ENCODE assay signal across 26 cellular contexts in the genomic region with DNA sequence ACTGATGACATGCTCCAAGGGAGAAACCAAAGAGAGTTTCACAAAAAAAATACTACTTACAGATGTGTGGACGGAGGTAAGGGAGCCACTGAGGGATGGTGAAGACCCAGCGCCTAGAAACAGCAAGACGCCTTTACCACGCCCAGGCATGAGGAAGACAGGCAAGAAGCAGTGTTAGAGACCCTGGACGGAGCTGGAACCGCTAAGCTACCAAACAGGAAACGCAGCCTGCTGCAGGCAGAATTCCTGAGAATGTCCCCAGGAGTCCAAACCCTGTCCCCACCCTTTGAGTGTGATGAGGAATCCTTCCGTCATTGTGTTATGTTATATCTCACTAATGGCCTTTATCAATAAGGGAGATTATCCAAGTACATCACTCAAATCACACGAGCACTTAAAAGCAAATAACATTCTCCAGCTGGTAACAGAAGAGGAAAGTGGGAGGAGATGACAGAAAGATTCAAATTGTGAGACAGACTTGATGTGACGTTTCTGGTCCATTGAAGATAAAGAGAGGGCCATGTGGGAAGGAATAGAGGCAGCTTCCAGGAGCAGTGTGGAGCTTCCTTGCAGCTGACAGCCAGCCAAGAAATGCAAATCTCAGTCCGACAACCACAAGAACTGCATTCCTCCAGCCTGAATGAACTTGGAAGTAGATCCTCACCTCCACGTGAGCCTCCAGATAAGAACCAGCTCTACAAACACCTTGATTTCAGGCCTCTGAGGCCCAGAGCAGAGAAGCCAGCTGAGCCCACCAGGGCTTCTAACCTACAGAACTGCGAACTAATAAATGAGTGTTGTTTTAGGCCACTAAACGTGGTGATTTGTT. TPM values are rescaled to one million over a fixed set of nuclear protein-coding genes. Genes with fewer than 3 reads are reported as not detected.
DNase-seq lines count a peak whose midpoint lies in the region; ATAC-seq, FAIRE-seq and TF ChIP-seq lines count a peak whose summit lies in the region.
"Had no signal": no experiment of that assay in that cellular context is flagged by ENCODE, and none has a peak within 500 bp of the region (broad histone marks: within the 10 kb centered on the region; RNA-seq: fewer than 3 reads in every experiment).

No MANE protein-coding gene starts in this region.

- H3K27me3 ChIP-seq in H1 (replicated peaks in 1 of 4; ENCODE audit: control insufficient read depth in 3 of 4, extremely low read depth in 1 of 4, insufficient read depth in 3 of 4, low read length in 3 of 4) = no peaks in the 10 kb centered on the region
- H3K27me3 ChIP-seq: BLaER1, SJCRH30 had no signal

- no peaks in the 10 kb centered on the region for H3K79me1 ChIP-seq in H1 (ENCODE audit: low read depth, low read length)

- H2BK120ac ChIP-seq in H1 (replicated peaks; ENCODE audit: low read depth, low read length) = no peak overlapping the region

- no peak overlapping the region for H3K23ac ChIP-seq in H1 (ENCODE audit: insufficient read length)

- H3K4me1 ChIP-seq in H1 (replicated peaks in 1 of 4; ENCODE audit: control insufficient read depth in 3 of 4, insufficient read depth in 4 of 4, low read length in 3 of 4) = no peaks in the 10 kb centered on the region; a peak in 1 of 7 replicates
- H3K4me1 ChIP-seq: SJCRH30 had no signal

- H3K4me2 ChIP-seq in H1 (ENCODE audit: insufficient read depth in 1 of 2, low read depth in 2 of 2, low read length in 2 of 2) = no peak overlapping the region
- H3K4me2 ChIP-seq: BLaER1, PC-9 had no signal

- H2AFZ ChIP-seq in H1 (ENCODE audit: low read length) = 0 out of 2 replicates have a peak overlapping the region, but pooled peaks have one; percentile 6
- H2AFZ ChIP-seq: PC-9 had no signal

- H4K91ac ChIP-seq in H1 (replicated peaks; ENCODE audit: insufficient read length, low read length) = no peak overlapping the region

- no peak for FAIRE-seq in H1 (lab: Jason Lieb, UNC)
- FAIRE-seq: A204.1 had no signal

- no peak overlapping the region for H3K14ac ChIP-seq in H1 (ENCODE audit: insufficient read length)

- H4K8ac ChIP-seq in H1 (ENCODE audit: extremely low read depth, insufficient read depth, low read length) = no peak overlapping the region

- no peaks in the 10 kb centered on the region for H3K36me3 ChIP-seq in H1 (ENCODE audit: control insufficient read depth in 2 of 4, insufficient read depth in 4 of 4, low read length in 3 of 4)
- H3K36me3 ChIP-seq: BLaER1, SJCRH30 had no signal

- H4K5ac ChIP-seq in H1 (ENCODE audit: insufficient read length, low read depth, low read length) = no peak overlapping the region

- H3K9me3 ChIP-seq in H1 (ENCODE audit: insufficient read depth in 2 of 2, low read depth in 1 of 2, low read length in 1 of 2) = no peaks in the 10 kb centered on the region
- H3K9me3 ChIP-seq: BLaER1, SJCRH30 had no signal

- POLR2A ChIA-PET in H1 (lab: Charles Lee; ENCODE audit: partially characterized antibody) = no interaction called here

- ATAC-seq in HG03280 (IDR thresholded peaks at IDR 0.05; ENCODE audit: unreplicated experiment) = no peak
- ATAC-seq: HCT116, Right ventricle myocardium inferior had no signal

- no peak for TF ChIP-seq POLR2A in H1 (IDR thresholded peaks at IDR 0.05; ENCODE audit: control extremely low read depth in 1 of 2, low read depth in 2 of 2, low read length in 2 of 2)

- DNase-seq in Daoy (ENCODE audit: low read depth) = peak; percentile 25
- peak; percentile 47 for DNase-seq in NCI-H446 treated with DMSO at 0.1 percent for 48 hours (lab: John Stamatoyannopoulos, UW)
- DNase-seq in H1 (ENCODE audit: low read depth in 1 of 2, low spot score in 2 of 2) = no peak
- DNase-seq in islet precursor cell = peak; percentile 85
- DNase-seq in NCI-H510A treated with DMSO at 0.1 percent for 48 hours (lab: John Stamatoyannopoulos, UW) = no peak
- no peak for DNase-seq in NCI-H2171 treated with DMSO at 0.1 percent for 48 hours (lab: John Stamatoyannopoulos, UW)
- DNase-seq: CD4-positive, CD25-positive, alpha-beta regulatory T cell; DMS153; DND-41; GOT3; NCI-H1048; NCI-H1417 treated with DMSO at 0.1 percent for 48 hours; NCI-H1694 treated with DMSO at 0.1 percent for 48 hours; NCI-H2081; NCI-H526 treated with DMSO at 0.1 percent for 48 hours; SJCRH30 had no signal

- CTCF ChIA-PET in H1 (lab: Charles Lee; ENCODE audit: partially characterized antibody) = interaction anchor here (0.7 to 7.8 kb wide), 8 partner anchors 8 to 153 kb away, joined by 3 to 53 read pairs (median 4); no protein-coding TSS in a partner anchor

- H2BK20ac ChIP-seq in H1 (ENCODE audit: low read length) = no peak overlapping the region

- TF ChIP-seq EP300 in H1 (IDR thresholded peaks at IDR 0.05; ENCODE audit: borderline replicate concordance in 1 of 2, low read depth in 2 of 2, low read length in 2 of 2) = no peak

- H2BK5ac ChIP-seq in H1 (ENCODE audit: low read depth, low read length) = no peak overlapping the region

- no peak for TF ChIP-seq RAD21 in H1 (IDR thresholded peaks at IDR 0.05 in 1 of 2, conservative IDR thresholded peaks at IDR 0.05 in 1 of 2; ENCODE audit: low read depth in 2 of 2, low read length in 2 of 2)

- no peak overlapping the region for H3K27ac ChIP-seq in H1 (ENCODE audit: low read depth, low read length)
- H3K27ac ChIP-seq: BLaER1, HL-60, PC-9, SJCRH30 had no signal

- WGBS in H1 (ENCODE audit: extremely low coverage in 1 of 2, insufficient coverage in 1 of 2, insufficient read length in 1 of 2, insufficient replicate concordance in 2 of 2, low coverage in 1 of 2, low lambda C conversion rate in 2 of 2, missing lambda C conversion rate in 1 of 2), 2 experiments = 89% methylated on average over 14 of the region's 14 CpGs; no CpG with 5 or more reads in 1 of the 2 experiments

- H2AK5ac ChIP-seq in H1 (ENCODE audit: low read depth, low read length) = no peak overlapping the region

- H2BK15ac ChIP-seq in H1 (ENCODE audit: low read length) = no peak overlapping the region

- H3K18ac ChIP-seq in H1 (ENCODE audit: extremely low read depth, low read length) = no peak overlapping the region

- no peak overlapping the region for H3K56ac ChIP-seq in H1 (replicated peaks; ENCODE audit: insufficient read length, low read depth, low read length)

- no peaks in the 10 kb centered on the region; the same call in 1 of the 2 replicates for H3K23me2 ChIP-seq in H1 (ENCODE audit: low read depth, low read length)

- no peak overlapping the region for H3K4ac ChIP-seq in H1 (replicated peaks; ENCODE audit: insufficient read length, low read depth, low read length)

- no peak overlapping the region for H3K4me3 ChIP-seq in H1 (ENCODE audit: extremely low read depth in 1 of 4, insufficient read depth in 2 of 4, low read depth in 3 of 4, low read length in 4 of 4)
- H3K4me3 ChIP-seq: BLaER1, PC-9, SJCRH30 had no signal

- H3K79me2 ChIP-seq in H1 (ENCODE audit: control insufficient read depth in 1 of 2, insufficient read depth in 2 of 2, low read length in 2 of 2) = no peaks in the 10 kb centered on the region

- no peak overlapping the region for H2BK12ac ChIP-seq in H1 (ENCODE audit: low read depth, low read length)

- no peaks in the 10 kb centered on the region for H4K20me1 ChIP-seq in H1 (replicated peaks in 1 of 2; ENCODE audit: control insufficient read depth in 1 of 2, insufficient read depth in 2 of 2, low read length in 2 of 2)
- H4K20me1 ChIP-seq: BLaER1 had no signal

- no peak overlapping the region; a peak in 1 of 7 replicates for H3K9ac ChIP-seq in H1 (replicated peaks in 1 of 4; ENCODE audit: extremely low read depth in 1 of 4, low read depth in 3 of 4, low read length in 3 of 4)
- H3K9ac ChIP-seq: BLaER1 had no signal

- TF ChIP-seq CTCF in H1 (IDR thresholded peaks at IDR 0.05; ENCODE audit: control extremely low read depth in 1 of 3, insufficient read depth in 1 of 3, low read depth in 1 of 3, low read length in 3 of 3) = no peak

TF ChIP-seq in H1, 55 proteins besides CTCF, POLR2A, EP300 and RAD21:
- no peak for TF ChIP-seq TAF1 (IDR thresholded peaks at IDR 0.05; ENCODE audit: low read depth, low read length)
- no peak for TF ChIP-seq GTF2F1 (IDR thresholded peaks at IDR 0.05; ENCODE audit: borderline replicate concordance, low read depth, low read length)
- no peak for TF ChIP-seq RNF2 (IDR thresholded peaks at IDR 0.05; ENCODE audit: borderline replicate concordance, low read depth, low read length, missing control alignments, poor library complexity, severe bottlenecking)
- TF ChIP-seq CBX5 (IDR thresholded peaks at IDR 0.05; ENCODE audit: low read depth, low read length) = no peak
- TF ChIP-seq, protein P1, sequence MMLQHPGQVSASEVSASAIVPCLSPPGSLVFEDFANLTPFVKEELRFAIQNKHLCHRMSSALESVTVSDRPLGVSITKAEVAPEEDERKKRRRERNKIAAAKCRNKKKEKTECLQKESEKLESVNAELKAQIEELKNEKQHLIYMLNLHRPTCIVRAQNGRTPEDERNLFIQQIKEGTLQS (IDR thresholded peaks at IDR 0.05; ENCODE audit: insufficient read depth, low read depth, low read length) = no peak
- no peak for TF ChIP-seq POLR2AphosphoS5 (IDR thresholded peaks at IDR 0.05; ENCODE audit: low read depth, low read length)
- TF ChIP-seq SP1 (IDR thresholded peaks at IDR 0.05; ENCODE audit: low read depth, low read length) = no peak

RNA-seq across cellular contexts. Expression of a gene that starts 19.1 kb away (rescaled TPM):
- total RNA-seq in Daoy (2014; rRNA removed; shearing (Covaris generic)) = 0.23 TPM in 1 of 2 replicates, not detected in the other
- total RNA-seq in H1 (2021; fragmentation: NEBNext Ultra II Directional; extraction: Animal tissue kit (Norgen Biotek cat#: 25700)) = 0.37 and 0.42 TPM in 2 replicates
- polyA plus RNA-seq in H1 (2011; rRNA removed) = 0.21 and 0.25 TPM in 2 replicates
- polyA plus RNA-seq in H1 (2011; cell fraction: cytosol; rRNA removed) = 0.36 TPM
- 0.29 TPM for polyA plus RNA-seq in H1 (2011; cell fraction: nucleus; rRNA removed)
- polyA plus RNA-seq in H1 (2012, experiment 1 of 2) = 0.20 to 0.34 TPM (median 0.22 TPM) in 4 replicates
- 0.33 TPM for polyA plus RNA-seq in H1 (2012, experiment 2 of 2)
- 0.24 TPM for polyA plus RNA-seq in H1 (2013, experiment 1 of 2)
- polyA plus RNA-seq in H1 (2013, experiment 2 of 2) = 0.18 TPM
- polyA minus RNA-seq in H1 (2011; rRNA and poly(A)+ RNA removed) = 0.15 and 0.28 TPM in 2 replicates
- 0.29 TPM for polyA minus RNA-seq in H1 (2011; cell fraction: cytosol; rRNA and poly(A)+ RNA removed)
- 1.3 TPM for polyA minus RNA-seq in H1 (2011; cell fraction: nucleus; rRNA and poly(A)+ RNA removed)
- total RNA-seq: CD4-positive, CD25-positive, alpha-beta regulatory T cell; G401; PC-9; RPMI7951; SJCRH30 had no signal
- polyA plus RNA-seq: AG04450; CD4-positive, CD25-positive, alpha-beta regulatory T cell had no signal

Comparison
In these comparisons a context has a peak if more than half of its experiments do, and no peak if none do; other contexts are left out.
1. DNase-seq: peak in Daoy (single experiment), NCI-H446 treated with DMSO at 0.1 percent for 48 hours (single experiment) and islet precursor cell (single experiment); none in H1 (0 of 2), NCI-H510A treated with DMSO at 0.1 percent for 48 hours (single experiment) and NCI-H2171 treated with DMSO at 0.1 percent for 48 hours (single experiment).